1 cellular context compared by ENCODE assay signal in genomic region chr20:46701986-46702385, GRCh38.
TF ChIP-seq lines count a peak whose summit lies in the region.

No MANE protein-coding gene starts in this region.

TF ChIP-seq in GM23338, 12 proteins besides CTCF, POLR2A, EP300 and RAD21 (continued from another document):
- TF ChIP-seq ZNF462 (CRISPR knock-in tag; IDR thresholded peaks at IDR 0.05) (no peak), STAT1 (IDR thresholded peaks at IDR 0.05; ENCODE audit: unreplicated experiment) (no peak), ZNF114 (CRISPR knock-in tag; IDR thresholded peaks at IDR 0.05) (no peak), JUNB (IDR thresholded peaks at IDR 0.05; ENCODE audit: unreplicated experiment) (no peak), EZH2phosphoT487 (IDR thresholded peaks at IDR 0.05; ENCODE audit: unreplicated experiment) (no peak), POLR2AphosphoS5 (IDR thresholded peaks at IDR 0.05; ENCODE audit: low read depth) (no peak)
TF ChIP-seq in GM23338: peak in this region for 0.
